Comparison of ENCODE assay signal across 12 cellular contexts in genomic region chr12:91009319-91009950, GRCh38. TPM values are rescaled to one million over a fixed set of nuclear protein-coding genes. Genes with fewer than 3 reads are reported as not detected.
DNase-seq lines count a peak whose midpoint lies in the region; ATAC-seq and TF ChIP-seq lines count a peak whose summit lies in the region.
"Had no signal": no experiment of that assay in that cellular context is flagged by ENCODE, and none has a peak within 500 bp of the region (broad histone marks: within the 10 kb centered on the region; RNA-seq: fewer than 3 reads in every experiment).

No MANE protein-coding gene starts in this region.

- H3K27ac ChIP-seq in WERI-Rb-1 = no peak overlapping the region
- H3K27ac ChIP-seq: esophagus squamous epithelium, SJCRH30 had no signal

- H3K4me3 ChIP-seq in choroid plexus epithelial cell (ENCODE audit: low read depth, low read length) = no peak overlapping the region
- H3K4me3 ChIP-seq in WERI-Rb-1 (ENCODE audit: low read depth, low read length) = no peak overlapping the region
- H3K4me3 ChIP-seq: esophagus squamous epithelium, SJCRH30 had no signal

- peak; percentile 51 for DNase-seq in choroid plexus epithelial cell (ENCODE audit: low read depth)
- DNase-seq in WERI-Rb-1 = no peak
- DNase-seq in left cardiac atrium = no peak
- DNase-seq in DMS153 (lab: John Stamatoyannopoulos, UW) = no peak
- no peak for DNase-seq in stimulated activated CD4-positive, alpha-beta T cell treated with anti-CD3 and anti-CD28 coated beads, Interleukin-2, amount 100 ng/mL, for 48 hours
- DNase-seq: activated effector memory CD4-positive, alpha-beta T cell treated with anti-CD3 and anti-CD28 coated beads, Interleukin-2, amount 50 U/mL, for 16 hours; DND-41; esophagus squamous epithelium had no signal

- intact Hi-C loops in left cardiac atrium (cut with DNase I) = no loop called here

- H3K9me3 ChIP-seq in WERI-Rb-1 (ENCODE audit: severe bottlenecking) = no peaks in the 10 kb centered on the region
- H3K9me3 ChIP-seq: esophagus squamous epithelium, SJCRH30 had no signal

- H3K36me3 ChIP-seq in WERI-Rb-1 = no peaks in the 10 kb centered on the region
- H3K36me3 ChIP-seq: esophagus squamous epithelium, SJCRH30 had no signal

- H3K27me3 ChIP-seq in WERI-Rb-1 (ENCODE audit: insufficient read depth, low read depth, severe bottlenecking) = no peaks in the 10 kb centered on the region
- H3K27me3 ChIP-seq: esophagus squamous epithelium, SJCRH30 had no signal

- ATAC-seq in GM18511 (IDR thresholded peaks at IDR 0.05; ENCODE audit: unreplicated experiment) (peak; percentile 84), GM21423 (IDR thresholded peaks at IDR 0.05; ENCODE audit: unreplicated experiment) (peak; percentile 88), HG03159 (IDR thresholded peaks at IDR 0.05; ENCODE audit: unreplicated experiment) (peak; percentile 79), left cardiac atrium (no peak)

- TF ChIP-seq CTCF in choroid plexus epithelial cell (conservative IDR thresholded peaks at IDR 0.05; ENCODE audit: low read depth, low read length) (no peak), WERI-Rb-1 (IDR thresholded peaks at IDR 0.05; ENCODE audit: low read depth, low read length) (no peak)

RNA-seq across cellular contexts. Expression of gene EPYC, which starts 4.7 kb away (rescaled TPM):
- not detected for total RNA-seq in left cardiac atrium
- total RNA-seq: esophagus squamous epithelium, SJCRH30 had no signal

RNA-seq across cellular contexts. Expression of gene KERA, which starts 48.4 kb away (rescaled TPM):
- not detected for total RNA-seq in left cardiac atrium
- total RNA-seq: esophagus squamous epithelium, SJCRH30 had no signal

RNA-seq across cellular contexts. Expression of gene CCER1, which starts 54.5 kb away (rescaled TPM):
- not detected for total RNA-seq in left cardiac atrium
- total RNA-seq: esophagus squamous epithelium, SJCRH30 had no signal

Comparison
In these comparisons a context has a peak if more than half of its experiments do, and no peak if none do; other contexts are left out.
1. ATAC-seq: peak in GM18511 (single experiment), GM21423 (single experiment) and HG03159 (single experiment); none in left cardiac atrium (0 of 2).